In the genomic region with DNA sequence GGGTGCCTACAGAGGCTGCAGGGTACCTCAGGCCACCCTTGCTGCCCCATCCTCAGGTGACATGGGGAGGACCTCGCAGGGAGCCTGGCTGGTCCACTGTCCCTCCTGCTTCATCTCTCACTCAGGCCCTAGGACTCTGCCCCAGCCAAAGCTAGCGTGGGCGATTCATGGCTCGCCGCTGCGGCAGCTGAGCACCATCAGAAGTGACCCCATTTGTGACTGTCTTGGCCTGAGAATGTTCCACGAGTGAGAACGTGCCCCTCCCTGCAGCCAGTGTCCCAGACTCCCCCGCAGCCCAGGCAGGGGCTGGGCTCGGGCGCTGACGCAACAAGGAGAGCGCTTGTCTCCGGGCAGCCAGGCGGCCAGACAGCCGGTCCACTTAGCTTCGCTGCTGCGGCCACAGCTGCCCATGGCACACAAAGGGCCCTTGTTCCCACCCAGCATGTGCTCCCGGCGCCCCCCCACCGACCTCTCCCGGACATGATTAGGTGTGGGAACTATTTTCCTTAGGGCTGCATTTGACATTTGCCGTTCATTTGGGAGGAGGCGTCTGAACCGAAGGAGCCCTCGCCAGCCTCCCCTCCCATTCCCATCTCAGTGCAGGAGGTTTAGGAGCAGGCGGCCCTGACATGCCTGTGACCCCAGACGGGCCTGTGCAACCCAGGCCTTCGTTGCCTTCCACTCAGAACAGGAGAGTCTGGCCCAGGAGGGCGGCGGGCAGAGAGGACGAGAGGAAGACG, we compare ENCODE assay signal across 1 cellular context.
A peak's percentile ranks its signal among the peaks of the same experiment; 100 is the strongest.
TF ChIP-seq lines count a peak whose summit lies in the region.

No MANE protein-coding gene starts in this region.

TF ChIP-seq in K562, 482 proteins besides CTCF, POLR2A, EP300 and RAD21 (continued from another document):
- no peak for TF ChIP-seq ATF1 (CRISPR knock-in tag; IDR thresholded peaks at IDR 0.05)
- peak; percentile 53; the same call in 1 of the 2 replicates for TF ChIP-seq ATF1 (tag; IDR thresholded peaks at IDR 0.05)
- TF ChIP-seq MYC (IDR thresholded peaks at IDR 0.05; ENCODE audit: low read depth, low read length): no peak
- peak; percentile 46; the same call in 1 of the 2 replicates for TF ChIP-seq MYC (CRISPR knock-in tag; IDR thresholded peaks at IDR 0.05; ENCODE audit: borderline replicate concordance, low read depth)
- TF ChIP-seq PHF8 (IDR thresholded peaks at IDR 0.05; ENCODE audit: borderline replicate concordance, low read length): peak; percentile 23; the same call in 1 of the 2 replicates
- peak; percentile 41; the same call in 1 of the 2 replicates for TF ChIP-seq ZNF263 (CRISPR knock-in tag; IDR thresholded peaks at IDR 0.05; ENCODE audit: borderline replicate concordance)
- TF ChIP-seq, protein P1, sequence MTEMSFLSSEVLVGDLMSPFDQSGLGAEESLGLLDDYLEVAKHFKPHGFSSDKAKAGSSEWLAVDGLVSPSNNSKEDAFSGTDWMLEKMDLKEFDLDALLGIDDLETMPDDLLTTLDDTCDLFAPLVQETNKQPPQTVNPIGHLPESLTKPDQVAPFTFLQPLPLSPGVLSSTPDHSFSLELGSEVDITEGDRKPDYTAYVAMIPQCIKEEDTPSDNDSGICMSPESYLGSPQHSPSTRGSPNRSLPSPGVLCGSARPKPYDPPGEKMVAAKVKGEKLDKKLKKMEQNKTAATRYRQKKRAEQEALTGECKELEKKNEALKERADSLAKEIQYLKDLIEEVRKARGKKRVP (CRISPR knock-in tag; IDR thresholded peaks at IDR 0.05): peak; percentile 85
- TF ChIP-seq JUN (IDR thresholded peaks at IDR 0.05; ENCODE audit: borderline replicate concordance, low read depth, low read length): no peak; the same call in 1 of the 2 replicates
- 0 out of 2 replicates have a peak, but pooled peaks have one; percentile 47 for TF ChIP-seq JUN (CRISPR knock-in tag; IDR thresholded peaks at IDR 0.05; ENCODE audit: borderline replicate concordance)
- TF ChIP-seq NRF1 (conservative IDR thresholded peaks at IDR 0.05 in 1 of 2, IDR thresholded peaks at IDR 0.05 in 1 of 2): peak; percentile 32 to 62; a peak in 3 of 4 replicates
- TF ChIP-seq, protein P2, sequence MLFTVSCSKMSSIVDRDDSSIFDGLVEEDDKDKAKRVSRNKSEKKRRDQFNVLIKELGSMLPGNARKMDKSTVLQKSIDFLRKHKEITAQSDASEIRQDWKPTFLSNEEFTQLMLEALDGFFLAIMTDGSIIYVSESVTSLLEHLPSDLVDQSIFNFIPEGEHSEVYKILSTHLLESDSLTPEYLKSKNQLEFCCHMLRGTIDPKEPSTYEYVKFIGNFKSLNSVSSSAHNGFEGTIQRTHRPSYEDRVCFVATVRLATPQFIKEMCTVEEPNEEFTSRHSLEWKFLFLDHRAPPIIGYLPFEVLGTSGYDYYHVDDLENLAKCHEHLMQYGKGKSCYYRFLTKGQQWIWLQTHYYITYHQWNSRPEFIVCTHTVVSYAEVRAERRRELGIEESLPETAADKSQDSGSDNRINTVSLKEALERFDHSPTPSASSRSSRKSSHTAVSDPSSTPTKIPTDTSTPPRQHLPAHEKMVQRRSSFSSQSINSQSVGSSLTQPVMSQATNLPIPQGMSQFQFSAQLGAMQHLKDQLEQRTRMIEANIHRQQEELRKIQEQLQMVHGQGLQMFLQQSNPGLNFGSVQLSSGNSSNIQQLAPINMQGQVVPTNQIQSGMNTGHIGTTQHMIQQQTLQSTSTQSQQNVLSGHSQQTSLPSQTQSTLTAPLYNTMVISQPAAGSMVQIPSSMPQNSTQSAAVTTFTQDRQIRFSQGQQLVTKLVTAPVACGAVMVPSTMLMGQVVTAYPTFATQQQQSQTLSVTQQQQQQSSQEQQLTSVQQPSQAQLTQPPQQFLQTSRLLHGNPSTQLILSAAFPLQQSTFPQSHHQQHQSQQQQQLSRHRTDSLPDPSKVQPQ (CRISPR knock-in tag; IDR thresholded peaks at IDR 0.05; ENCODE audit: borderline replicate concordance): no peak
- TF ChIP-seq, protein P3, sequence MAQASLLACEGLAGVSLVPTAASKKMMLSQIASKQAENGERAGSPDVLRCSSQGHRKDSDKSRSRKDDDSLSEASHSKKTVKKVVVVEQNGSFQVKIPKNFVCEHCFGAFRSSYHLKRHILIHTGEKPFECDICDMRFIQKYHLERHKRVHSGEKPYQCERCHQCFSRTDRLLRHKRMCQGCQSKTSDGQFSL (CRISPR knock-in tag; IDR thresholded peaks at IDR 0.05): peak; percentile 48; the same call in 1 of the 2 replicates
- TF ChIP-seq, protein P3 (tag; IDR thresholded peaks at IDR 0.05): no peak
TF ChIP-seq in K562: peak in this region for 40.
